In the genomic region with DNA sequence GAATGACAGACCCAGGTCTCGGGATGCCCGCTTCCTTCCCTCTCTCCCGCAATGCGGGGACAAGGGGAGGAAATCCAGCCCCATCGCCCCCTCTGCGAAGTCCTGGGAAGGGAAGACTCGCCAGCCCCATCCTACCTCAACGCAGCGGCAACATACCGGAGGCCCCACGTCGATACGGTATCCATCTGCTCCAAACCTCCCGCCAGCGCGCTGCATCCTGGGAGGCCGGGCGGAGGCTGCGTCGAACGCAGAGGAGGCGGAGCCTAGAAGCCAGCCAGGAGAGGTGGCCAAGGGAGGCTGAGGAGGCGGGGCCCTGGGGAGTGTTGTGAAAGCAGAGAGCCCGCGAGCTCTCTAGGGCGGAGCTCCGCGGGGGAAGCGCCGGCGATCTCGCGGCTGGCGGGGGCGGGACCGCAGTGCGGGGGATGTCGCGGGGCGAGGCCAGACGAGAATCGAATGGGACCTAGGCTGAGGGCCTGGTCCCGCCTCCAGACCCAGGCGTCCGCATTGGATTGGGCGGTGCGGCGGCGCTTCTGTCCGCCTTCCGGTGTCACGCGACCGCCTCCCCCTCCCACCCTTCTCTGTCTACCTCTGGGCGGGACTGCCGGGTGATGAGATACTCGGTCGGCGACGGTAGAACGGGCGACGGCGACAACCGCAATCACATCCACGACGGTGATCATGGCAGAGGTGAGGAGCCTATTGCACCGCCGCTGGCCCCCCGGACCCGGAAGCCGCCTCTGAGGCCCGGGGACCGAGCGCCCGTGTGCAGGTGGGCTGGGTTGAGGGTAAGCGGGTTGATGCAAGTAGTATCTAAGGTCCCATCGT, we compare ENCODE assay signal across 7 cellular contexts. TPM values are rescaled to one million over a fixed set of nuclear protein-coding genes. Genes with fewer than 3 reads are reported as not detected.
A peak's percentile ranks its signal among the peaks of the same experiment; 100 is the strongest.
DNase-seq lines count a peak whose midpoint lies in the region; ATAC-seq and TF ChIP-seq lines count a peak whose summit lies in the region.

A gene (minus strand): TSS at position 219 of the 825 bp plus-strand sequence. CDS start 7,559 bp downstream, outside the sequence.
A gene (plus strand): TSS at position 571 of the 825 bp plus-strand sequence. CDS start 108 bp downstream, at position 679.

- 43% methylated on average over 55 of the region's 78 CpGs for WGBS in hepatocyte (ENCODE audit: low lambda C conversion rate, missing lambda C conversion rate)

- no peaks in the 10 kb centered on the region for H3K27me3 ChIP-seq in hepatocyte

- no peaks in the 10 kb centered on the region for H3K36me3 ChIP-seq in hepatocyte (replicated peaks; ENCODE audit: insufficient read depth, low read depth)

- TF ChIP-seq CTCF in astrocyte of the spinal cord (IDR thresholded peaks at IDR 0.05; ENCODE audit: low read depth, low read length) (no peak), hepatocyte (IDR thresholded peaks at IDR 0.05; ENCODE audit: poor library complexity) (no peak)

- peak; percentile 94 for ATAC-seq in GM18517 (IDR thresholded peaks at IDR 0.05; ENCODE audit: unreplicated experiment)
- peak; percentile 97 for ATAC-seq in HG03039 (IDR thresholded peaks at IDR 0.05; ENCODE audit: unreplicated experiment)

- H3K4me1 ChIP-seq in hepatocyte (ENCODE audit: insufficient read depth) = no peaks in the 10 kb centered on the region

- H3K27ac ChIP-seq in hepatocyte = peak within 1 kb of the TSS; percentile 87

- peak within 1 kb of the TSS; percentile 80 for H3K4me2 ChIP-seq in hepatocyte

- H3K79me2 ChIP-seq in hepatocyte = peaks cover 24% of the 10 kb centered on the region

- DNase-seq in NCI-H2081 (lab: John Stamatoyannopoulos, UW) (peak; percentile 96), T-helper 9 cell (peak; percentile 85), astrocyte of the spinal cord (ENCODE audit: low read depth, low spot score) (peak; percentile 96), hepatocyte (ENCODE audit: low spot score) (peak; percentile 96), renal cortical epithelial cell (ENCODE audit: low read depth) (peak; percentile 81)

- no peaks in the 10 kb centered on the region for H4K20me1 ChIP-seq in hepatocyte (ENCODE audit: insufficient read depth, poor library complexity, severe bottlenecking)

- H3K9me2 ChIP-seq in hepatocyte (replicated peaks; ENCODE audit: insufficient read depth) = no peaks in the 10 kb centered on the region

- H3K9me3 ChIP-seq in hepatocyte (ENCODE audit: low read depth) = no peaks in the 10 kb centered on the region

- in situ Hi-C loops in astrocyte of the spinal cord (cut with HindIII; ENCODE audit: low sequenced_read_pairs) = no loop called here

- H2AFZ ChIP-seq in hepatocyte = peak within 1 kb of the TSS; percentile 60

- H3K4me3 ChIP-seq in astrocyte of the spinal cord (ENCODE audit: low read depth, low read length) = peak within 1 kb of the TSS; percentile 82
- peak within 1 kb of the TSS; percentile 44 for H3K4me3 ChIP-seq in hepatocyte

RNA-seq across cellular contexts. Expression of the first gene that starts in this region (rescaled TPM):
- total RNA-seq in hepatocyte = 1.9 and 2.9 TPM in 2 replicates
- polyA plus RNA-seq in hepatocyte = 0.89 and 2.7 TPM in 2 replicates
- total RNA-seq in renal cortical epithelial cell = 2.0 and 4.5 TPM in 2 replicates

RNA-seq across cellular contexts. Expression of the second gene that starts in this region (rescaled TPM):
- total RNA-seq in hepatocyte (19.5 and 21.1 TPM in 2 replicates), renal cortical epithelial cell (16.1 and 17.0 TPM in 2 replicates)
- 8.2 and 11.5 TPM in 2 replicates for polyA plus RNA-seq in hepatocyte

Comparison
In these comparisons a context has a peak if more than half of its experiments do, and no peak if none do; other contexts are left out.
1. Peak in every context shown above with its lines: DNase-seq, ATAC-seq, H3K4me3 ChIP-seq and H3K27ac ChIP-seq.